28 cellular contexts compared by ENCODE assay signal in genomic region chr6:142721213-142721920, GRCh38.
DNase-seq lines count a peak whose midpoint lies in the region; ATAC-seq, FAIRE-seq and TF ChIP-seq lines count a peak whose summit lies in the region.
"Had no signal": no experiment of that assay in that cellular context is flagged by ENCODE, and none has a peak within 500 bp of the region (broad histone marks: within the 10 kb centered on the region; RNA-seq: fewer than 3 reads in every experiment).

No MANE protein-coding gene starts in this region.

- DNase-seq in CD1c-positive myeloid dendritic cell (ENCODE audit: extremely low spot score) (peak; percentile 51), NOMO-1 treated with dmso at 0.1 percent for 144 hours (lab: John Stamatoyannopoulos, UW; ENCODE audit: unreplicated experiment) (peak; percentile 71), HepG2 (ENCODE audit: low spot score) (no peak), NCI-H2107 (lab: John Stamatoyannopoulos, UW) (no peak), NCI-H146 (lab: John Stamatoyannopoulos, UW) (no peak), MCF 10A (ENCODE audit: unreplicated experiment) (no peak)
- DNase-seq: activated gamma-delta T cell; activated naive CD8-positive, alpha-beta T cell treated with anti-CD3 and anti-CD28 coated beads, Interleukin-2, amount 10 ng/mL, durations not matched to agents 7 days and 5 days; activated T-cell treated with anti-CD3 and anti-CD28 coated beads for 4 hours; Caco-2; DND-41; effector memory CD4-positive, alpha-beta T cell; erythroblast; H7; kidney; midbrain; naive thymus-derived CD8-positive, alpha-beta T cell; NCI-H1092 treated with DMSO at 0.1 percent for 48 hours; NCI-H2029; NCI-H526; SK-N-SH had no signal

- no peak overlapping the region for H3K27ac Mint-ChIP-seq in MCF 10A (ENCODE audit: low read depth, unreplicated experiment)
- H3K27ac Mint-ChIP-seq: activated naive CD8-positive, alpha-beta T cell treated with anti-CD3 and anti-CD28 coated beads, Interleukin-2, amount 10 ng/mL, durations not matched to agents 7 days and 5 days; naive thymus-derived CD8-positive, alpha-beta T cell had no signal

- peaks cover 14% of the 10 kb centered on the region for H3K9me3 Mint-ChIP-seq in MCF 10A (ENCODE audit: unreplicated experiment)

- POLR2A ChIA-PET in HepG2 (lab: Yijun Ruan, JAX) (interaction anchor here (0.6 kb wide), 1 partner anchor 382 kb away, joined by 3 read pairs; no protein-coding TSS in a partner anchor), MCF 10A (lab: Yijun Ruan, JAX) (no interaction called here)

- no peak overlapping the region for H3K4me3 ChIP-seq in HepG2 (replicated peaks in 1 of 3; ENCODE audit: insufficient read depth in 1 of 3, low read depth in 2 of 3, low read length in 3 of 3)
- H3K4me3 ChIP-seq: ascending aorta, coronary artery, tibial nerve had no signal

- TF ChIP-seq CTCF in HepG2 (CRISPR knock-in tag; IDR thresholded peaks at IDR 0.05) (no peak), MCF 10A (IDR thresholded peaks at IDR 0.05; ENCODE audit: unreplicated experiment) (no peak)

- peaks cover 0 to 11% of the 10 kb centered on the region in 2 experiments; a peak in 3 of 5 replicates for H3K27me3 ChIP-seq in HepG2 (ENCODE audit: control insufficient read depth in 1 of 2, insufficient read depth in 2 of 2, low read length in 2 of 2)
- H3K27me3 ChIP-seq: ascending aorta, tibial nerve had no signal

- ATAC-seq in HG03432 (IDR thresholded peaks at IDR 0.05; ENCODE audit: unreplicated experiment): peak; percentile 14
- no peak for ATAC-seq in HepG2
- ATAC-seq in GM19035 (IDR thresholded peaks at IDR 0.05; ENCODE audit: unreplicated experiment): no peak
- ATAC-seq: naive thymus-derived CD8-positive, alpha-beta T cell had no signal

- H3K36me3 ChIP-seq in HepG2 (replicated peaks in 1 of 2; ENCODE audit: control insufficient read depth in 1 of 2, insufficient read depth in 2 of 2, low read length in 2 of 2): no peaks in the 10 kb centered on the region
- H3K36me3 ChIP-seq: ascending aorta, tibial nerve had no signal

- no peak overlapping the region for H2AFZ ChIP-seq in HepG2 (ENCODE audit: low read length)

- H3K79me2 ChIP-seq in HepG2 (ENCODE audit: insufficient read depth, low read length): no peaks in the 10 kb centered on the region

- H3K4me2 ChIP-seq in HepG2 (ENCODE audit: low read depth, low read length): no peak overlapping the region
- H3K4me2 ChIP-seq: KMS-11, SK-N-SH had no signal

- peaks cover 17% of the 10 kb centered on the region for H3K9me3 ChIP-seq in HepG2 (ENCODE audit: low read length)
- H3K9me3 ChIP-seq: SK-N-SH had no signal

- TF ChIP-seq EP300 in HepG2 (IDR thresholded peaks at IDR 0.05; ENCODE audit: low read depth in 2 of 2, low read length in 2 of 2) (no peak), HepG2 (CRISPR knock-in tag; IDR thresholded peaks at IDR 0.05; ENCODE audit: borderline replicate concordance) (no peak)

- 20% methylated on average over 5 of the region's 5 CpGs for WGBS in HepG2 (ENCODE audit: low lambda C conversion rate)

- no peak overlapping the region for H3K27ac ChIP-seq in HepG2 (ENCODE audit: extremely low read length, insufficient read depth, low read length)
- H3K27ac ChIP-seq: ascending aorta, coronary artery, KMS-11, tibial nerve had no signal

- BruUV-seq in HepG2 (replicated peaks; lab: Mats Ljungman, UMichigan) (no TSS peak), MCF 10A (replicated peaks; lab: Mats Ljungman, UMichigan) (no TSS peak)

- H3K27me3 Mint-ChIP-seq in MCF 10A (ENCODE audit: insufficient read depth, unreplicated experiment): peaks cover 14% of the 10 kb centered on the region
- H3K27me3 Mint-ChIP-seq: activated naive CD8-positive, alpha-beta T cell treated with anti-CD3 and anti-CD28 coated beads, Interleukin-2, amount 10 ng/mL, durations not matched to agents 7 days and 5 days; naive thymus-derived CD8-positive, alpha-beta T cell had no signal

- no peak for TF ChIP-seq RAD21 in HepG2 (CRISPR knock-in tag; IDR thresholded peaks at IDR 0.05)

- FAIRE-seq in HepG2 (lab: Jason Lieb, UNC): no peak
- FAIRE-seq: HTR-8/SVneo, kidney had no signal

- CTCF ChIA-PET in HepG2 (lab: Yijun Ruan, JAX; ENCODE audit: low intra/inter-chr PET ratio, low total read pairs): no interaction called here
- CTCF ChIA-PET in MCF 10A (lab: Yijun Ruan, JAX): interaction anchor here (1.7 kb wide), 1 partner anchor 16 kb away, joined by 4 read pairs; no protein-coding TSS in a partner anchor

- in situ Hi-C loops in HepG2 (cut with HindIII; ENCODE audit: extremely low pct_ligation_motif_present, low pct_unique_long_range_greater_than_20kb): no loop called here

- intact Hi-C loops in HepG2 (cut with micrococcal nuclease; ENCODE audit: unreplicated experiment): no loop called here
- intact Hi-C loops in MCF 10A (cut with micrococcal nuclease): no loop called here

- no peaks in the 10 kb centered on the region for H3K4me1 Mint-ChIP-seq in MCF 10A (ENCODE audit: insufficient read depth, unreplicated experiment)

- no peak for TF ChIP-seq POLR2A in HepG2 (IDR thresholded peaks at IDR 0.05; ENCODE audit: insufficient read depth in 1 of 2, low read depth in 2 of 2, low read length in 2 of 2)

- H3K4me3 Mint-ChIP-seq in MCF 10A (ENCODE audit: unreplicated experiment): no peak overlapping the region
- H3K4me3 Mint-ChIP-seq: activated naive CD8-positive, alpha-beta T cell treated with anti-CD3 and anti-CD28 coated beads, Interleukin-2, amount 10 ng/mL, durations not matched to agents 7 days and 5 days had no signal

- H4K20me1 ChIP-seq in HepG2 (ENCODE audit: insufficient read depth, low read length): no peaks in the 10 kb centered on the region

- peaks cover 12% of the 10 kb centered on the region for H3K4me1 ChIP-seq in HepG2 (ENCODE audit: insufficient read depth, low read length)
- H3K4me1 ChIP-seq: ascending aorta, Caco-2, tibial nerve had no signal

- no peaks in the 10 kb centered on the region for H3K36me3 Mint-ChIP-seq in MCF 10A (ENCODE audit: insufficient read depth, unreplicated experiment)

- H3K9ac ChIP-seq in HepG2 (ENCODE audit: insufficient read depth, low read depth, low read length): no peak overlapping the region
- H3K9ac ChIP-seq: KMS-11, SK-N-SH had no signal

TF ChIP-seq in HepG2, 621 proteins besides CTCF, POLR2A, EP300 and RAD21:
- peak in 1 of 2 experiments; percentile 2; a peak in 1 of 4 replicates for TF ChIP-seq MAFK (conservative IDR thresholded peaks at IDR 0.05 in 1 of 2, IDR thresholded peaks at IDR 0.05 in 1 of 2; ENCODE audit: low read length in 2 of 2)
- TF ChIP-seq ZNF207 (IDR thresholded peaks at IDR 0.05; ENCODE audit: borderline replicate concordance): no peak
- peak; percentile 45; the same call in 1 of the 2 replicates for TF ChIP-seq CEBPB (IDR thresholded peaks at IDR 0.05; ENCODE audit: borderline replicate concordance, low read depth, low read length)
- no peak for TF ChIP-seq ARNT (IDR thresholded peaks at IDR 0.05)

Comparison
In these comparisons a context has a peak if more than half of its experiments do, and no peak if none do; other contexts are left out.
1. DNase-seq: peak in CD1c-positive myeloid dendritic cell (single experiment) and NOMO-1 treated with dmso at 0.1 percent for 144 hours (single experiment); none in HepG2 (single experiment), NCI-H2107 (single experiment), NCI-H146 (single experiment) and MCF 10A (single experiment).